9 cellular contexts compared by ENCODE assay signal in the genomic region with DNA sequence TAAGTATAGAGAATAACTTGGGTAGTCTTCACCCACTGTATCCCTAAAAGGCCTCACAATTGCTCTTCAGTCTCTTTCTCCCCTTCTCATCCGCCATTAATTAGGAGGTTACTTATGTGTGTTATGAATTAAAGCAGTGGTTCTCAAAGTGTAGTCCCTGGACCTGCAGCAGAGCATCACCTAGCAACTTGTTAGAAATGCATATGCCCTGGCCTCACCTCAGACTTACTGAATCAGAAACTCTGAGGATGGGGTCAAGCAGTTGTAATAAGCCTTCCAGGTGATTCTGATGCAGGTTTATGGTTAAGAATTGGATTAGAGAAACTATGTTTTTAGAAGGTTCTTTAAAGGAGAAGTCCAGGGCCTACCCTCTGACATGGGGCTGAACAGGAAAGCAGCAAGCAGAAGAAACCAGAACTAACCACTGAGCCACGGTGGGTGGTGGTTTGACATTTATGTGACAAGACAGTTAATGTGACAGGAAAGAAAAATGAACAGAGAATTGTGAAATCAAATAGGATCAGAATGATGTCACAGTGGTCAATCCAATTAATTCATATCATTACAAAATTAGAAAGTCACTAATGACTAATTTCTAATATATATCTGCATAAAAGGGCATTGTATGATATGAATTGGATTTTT. TPM values are rescaled to one million over a fixed set of nuclear protein-coding genes. Genes with fewer than 3 reads are reported as not detected.
DNase-seq lines count a peak whose midpoint lies in the region; ATAC-seq and TF ChIP-seq lines count a peak whose summit lies in the region.
"Had no signal": no experiment of that assay in that cellular context is flagged by ENCODE, and none has a peak within 500 bp of the region (broad histone marks: within the 10 kb centered on the region; RNA-seq: fewer than 3 reads in every experiment).

No MANE protein-coding gene starts in this region.

- peak; percentile 27 for ATAC-seq in GM18520 (IDR thresholded peaks at IDR 0.05; ENCODE audit: unreplicated experiment)
- ATAC-seq in HG03045 (IDR thresholded peaks at IDR 0.05; ENCODE audit: unreplicated experiment): peak; percentile 39
- ATAC-seq in activated naive CD8-positive, alpha-beta T cell treated with anti-CD3 and anti-CD28 coated beads, Interleukin-2, amount 50 U/mL, for 24 hours: peak; percentile 68
- ATAC-seq in HG02885 (IDR thresholded peaks at IDR 0.05; ENCODE audit: poor library complexity, unreplicated experiment): no peak

- H3K36me3 Mint-ChIP-seq in activated naive CD8-positive, alpha-beta T cell treated with anti-CD3 and anti-CD28 coated beads, Interleukin-2, amount 50 U/mL, for 24 hours (ENCODE audit: low read depth): no peaks in the 10 kb centered on the region
- no peaks in the 10 kb centered on the region for H3K36me3 Mint-ChIP-seq in type B pancreatic cell
- H3K36me3 Mint-ChIP-seq in HFFc6 (ENCODE audit: low read depth): no peaks in the 10 kb centered on the region
- H3K36me3 Mint-ChIP-seq: WTC11 had no signal

- no peak overlapping the region for H3K4ac ChIP-seq in trophoblast cell (ENCODE audit: low read depth, low read length)

- no peaks in the 10 kb centered on the region for H3K9me3 Mint-ChIP-seq in activated naive CD8-positive, alpha-beta T cell treated with anti-CD3 and anti-CD28 coated beads, Interleukin-2, amount 50 U/mL, for 24 hours
- H3K9me3 Mint-ChIP-seq in type B pancreatic cell: no peaks in the 10 kb centered on the region
- H3K9me3 Mint-ChIP-seq in HFFc6: peaks cover 21% of the 10 kb centered on the region

- no peak overlapping the region for H4K12ac ChIP-seq in trophoblast cell (ENCODE audit: low read depth, low read length)

- H2AFZ ChIP-seq in trophoblast cell (ENCODE audit: insufficient read depth, low read length, poor library complexity): no peak overlapping the region

- H3K79me1 ChIP-seq in trophoblast cell (ENCODE audit: low read length): no peaks in the 10 kb centered on the region

- H2BK120ac ChIP-seq in trophoblast cell (ENCODE audit: insufficient read depth, low read length, poor library complexity): no peak overlapping the region

- no peak overlapping the region for H2BK5ac ChIP-seq in trophoblast cell (ENCODE audit: low read depth, low read length, poor library complexity)

- no peak overlapping the region for H3K4me2 ChIP-seq in trophoblast cell (ENCODE audit: low read length)

- peak overlapping the region; percentile 8 for H3K4me3 Mint-ChIP-seq in activated naive CD8-positive, alpha-beta T cell treated with anti-CD3 and anti-CD28 coated beads, Interleukin-2, amount 50 U/mL, for 24 hours
- H3K4me3 Mint-ChIP-seq in type B pancreatic cell: no peak overlapping the region
- H3K4me3 Mint-ChIP-seq in HFFc6: no peak overlapping the region
- H3K4me3 Mint-ChIP-seq: WTC11 had no signal

- no peak overlapping the region for H3K9ac ChIP-seq in trophoblast cell (ENCODE audit: low read length)

- no peak overlapping the region for H3K23ac ChIP-seq in trophoblast cell (ENCODE audit: low read length)

- H3K27ac ChIP-seq in trophoblast cell (ENCODE audit: low read depth, low read length): no peak overlapping the region

- H3K27me3 Mint-ChIP-seq in activated naive CD8-positive, alpha-beta T cell treated with anti-CD3 and anti-CD28 coated beads, Interleukin-2, amount 50 U/mL, for 24 hours: peaks cover 5% of the 10 kb centered on the region
- H3K27me3 Mint-ChIP-seq in type B pancreatic cell (peaks cover 7% of the 10 kb centered on the region), HFFc6 (ENCODE audit: insufficient read depth) (no peaks in the 10 kb centered on the region)

- no peak overlapping the region for H2BK12ac ChIP-seq in trophoblast cell (ENCODE audit: low read length)

- H3K14ac ChIP-seq in trophoblast cell (ENCODE audit: low read length): no peak overlapping the region

- no peak overlapping the region for H2AK5ac ChIP-seq in trophoblast cell (ENCODE audit: low read length)

- H4K8ac ChIP-seq in trophoblast cell (ENCODE audit: low read depth, low read length): no peak overlapping the region

- peak overlapping the region; percentile 20 for H4K91ac ChIP-seq in trophoblast cell (ENCODE audit: low read depth, low read length)

- H3K9me3 ChIP-seq in trophoblast cell (ENCODE audit: insufficient read depth, low read depth, low read length): no peaks in the 10 kb centered on the region

- H3K4me1 ChIP-seq in trophoblast cell (ENCODE audit: control insufficient read depth in 1 of 2, insufficient read depth in 2 of 2, low read length in 2 of 2): peaks cover 0 to 5% of the 10 kb centered on the region in 2 experiments

- TF ChIP-seq CTCF in type B pancreatic cell (conservative IDR thresholded peaks at IDR 0.05) (no peak), HFFc6 (IDR thresholded peaks at IDR 0.05) (no peak)

- H3K27ac Mint-ChIP-seq in activated naive CD8-positive, alpha-beta T cell treated with anti-CD3 and anti-CD28 coated beads, Interleukin-2, amount 50 U/mL, for 24 hours: peak overlapping the region; percentile 52
- H3K27ac Mint-ChIP-seq in type B pancreatic cell (no peak overlapping the region), HFFc6 (no peak overlapping the region)
- H3K27ac Mint-ChIP-seq: WTC11 had no signal

- H3K79me2 ChIP-seq in trophoblast cell (ENCODE audit: control insufficient read depth, insufficient read depth, low read length, poor library complexity): no peaks in the 10 kb centered on the region

- no peak overlapping the region for H3K4me3 ChIP-seq in trophoblast cell (ENCODE audit: low read depth, low read length)

- in situ Hi-C loops in G401 (cut with HindIII; ENCODE audit: low sequenced_read_pairs): no loop called here

- H3K27me3 ChIP-seq in trophoblast cell (ENCODE audit: insufficient read depth, low read length): no peaks in the 10 kb centered on the region

- DNase-seq in activated naive CD8-positive, alpha-beta T cell treated with anti-CD3 and anti-CD28 coated beads, Interleukin-2, amount 50 U/mL, for 24 hours: peak; percentile 26
- DNase-seq in trophoblast cell: no peak
- no peak for DNase-seq in G401 (ENCODE audit: low spot score)
- no peak for DNase-seq in type B pancreatic cell (ENCODE audit: extremely low spot score, unreplicated experiment)
- DNase-seq in HFFc6: no peak

- no CpG with 5 or more reads among the region's 2 CpGs for WGBS in trophoblast cell (ENCODE audit: extremely low coverage, insufficient coverage, insufficient read length)

- H3K18ac ChIP-seq in trophoblast cell (ENCODE audit: low read length): no peak overlapping the region

- no peaks in the 10 kb centered on the region for H3K36me3 ChIP-seq in trophoblast cell (ENCODE audit: control insufficient read depth in 1 of 2, insufficient read depth in 2 of 2, low read length in 2 of 2)

- peaks cover 44% of the 10 kb centered on the region for H3K4me1 Mint-ChIP-seq in activated naive CD8-positive, alpha-beta T cell treated with anti-CD3 and anti-CD28 coated beads, Interleukin-2, amount 50 U/mL, for 24 hours
- H3K4me1 Mint-ChIP-seq in type B pancreatic cell (ENCODE audit: unreplicated experiment) (no peaks in the 10 kb centered on the region), HFFc6 (ENCODE audit: low read depth) (no peaks in the 10 kb centered on the region)

RNA-seq across cellular contexts. Expression of gene ENTPD1, which starts 37.6 kb away (rescaled TPM):
- 1.6 and 1.7 TPM in 2 replicates for polyA plus RNA-seq in trophoblast cell (2013)
- not detected in 2 replicates for total RNA-seq in G401 (2014; rRNA removed; shearing (Covaris generic))
- total RNA-seq in type B pancreatic cell (ENCODE audit: low replicate concordance): 0.69 and 1.0 TPM in 2 replicates
- not detected for total RNA-seq in HFFc6 (2021; fragmentation: NEBNext Ultra II Directional; extraction: Animal tissue kit (Norgen Biotek cat#: 25700))
